8 cellular contexts compared by ENCODE assay signal in the genomic region with DNA sequence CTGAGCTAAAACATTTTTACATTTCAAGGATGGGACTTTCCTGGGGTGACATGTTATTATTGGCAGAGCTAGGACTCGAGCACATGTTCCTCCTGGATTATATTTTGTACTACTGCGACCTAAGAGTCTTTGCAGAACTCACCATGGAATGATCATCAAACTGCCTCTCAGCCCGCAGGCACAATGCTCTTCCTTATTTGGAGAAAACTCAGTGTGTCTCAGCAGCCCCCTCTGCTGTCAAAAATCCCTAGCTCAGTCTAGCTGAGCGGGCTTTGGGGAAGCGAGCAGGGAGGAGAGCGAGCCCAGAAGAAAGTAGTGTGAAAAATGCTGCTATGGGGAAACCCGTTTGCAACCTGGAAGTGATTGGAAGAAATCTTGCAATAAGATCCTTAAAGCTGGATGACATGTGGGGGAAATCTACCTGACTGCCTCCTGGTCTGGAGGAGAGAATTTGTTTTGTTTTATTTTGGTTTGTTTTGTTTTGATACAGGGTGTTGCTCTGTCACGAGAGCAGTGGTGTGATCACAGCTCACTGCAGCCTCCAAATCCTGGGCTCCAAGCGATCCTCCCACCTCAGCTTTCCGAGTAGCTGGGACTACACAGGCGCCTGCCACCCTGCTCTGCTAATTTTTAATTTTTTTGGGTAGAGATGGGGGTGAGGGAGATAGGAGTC.
DNase-seq lines count a peak whose midpoint lies in the region; ATAC-seq and TF ChIP-seq lines count a peak whose summit lies in the region.

No MANE protein-coding gene starts in this region.

- no peak overlapping the region for H3K27ac Mint-ChIP-seq in CD4-positive, CD25-positive, alpha-beta regulatory T cell

- H3K4me3 Mint-ChIP-seq in CD4-positive, CD25-positive, alpha-beta regulatory T cell = peak overlapping the region in 1 of 4 donors; percentile 26

- H3K27me3 ChIP-seq in CD4-positive, CD25-positive, alpha-beta regulatory T cell (ENCODE audit: control insufficient read depth, insufficient read depth, low read length) = peaks cover 3% of the 10 kb centered on the region
- H3K27me3 ChIP-seq in muscle layer of colon (ENCODE audit: control insufficient read depth in 1 of 2, insufficient read depth in 2 of 2, low read length in 2 of 2) = no peaks in the 10 kb centered on the region

- no peaks in the 10 kb centered on the region for H3K36me3 ChIP-seq in CD4-positive, CD25-positive, alpha-beta regulatory T cell (ENCODE audit: control insufficient read depth, insufficient read depth, low read length)
- H3K36me3 ChIP-seq in muscle layer of colon (ENCODE audit: insufficient read depth, low read length) = no peaks in the 10 kb centered on the region

- H3K27ac ChIP-seq in CD4-positive, CD25-positive, alpha-beta regulatory T cell (ENCODE audit: insufficient read depth, low read length, poor library complexity, severe bottlenecking) = no peak overlapping the region
- peak overlapping the region; percentile 85 for H3K27ac ChIP-seq in muscle layer of colon (ENCODE audit: low read depth, low read length)

- peaks cover 4 to 6% (median 5%) of the 10 kb centered on the region in 4 donors for H3K4me1 Mint-ChIP-seq in CD4-positive, CD25-positive, alpha-beta regulatory T cell

- TF ChIP-seq CTCF in epithelial cell of esophagus (IDR thresholded peaks at IDR 0.05; ENCODE audit: insufficient read depth, low read depth, low read length, missing control alignments) = peak; percentile 91

- no peaks in the 10 kb centered on the region for H3K9me3 ChIP-seq in CD4-positive, CD25-positive, alpha-beta regulatory T cell (ENCODE audit: control insufficient read depth in 2 of 2, low read length in 2 of 2)
- no peaks in the 10 kb centered on the region for H3K9me3 ChIP-seq in muscle layer of colon (ENCODE audit: low read length)

- peak; percentile 77 to 90 for ATAC-seq in CD4-positive, CD25-positive, alpha-beta regulatory T cell (ENCODE audit: low read depth in 2 of 2)
- peak; percentile 94 for ATAC-seq in GM19463 (IDR thresholded peaks at IDR 0.05; ENCODE audit: unreplicated experiment)

- peaks cover 3% of the 10 kb centered on the region for H3K36me3 Mint-ChIP-seq in CD4-positive, CD25-positive, alpha-beta regulatory T cell

- DNase-seq in CD4-positive, CD25-positive, alpha-beta regulatory T cell = peak; percentile 57 to 85 (median 67)
- DNase-seq in HT-29 (ENCODE audit: low spot score) (peak; percentile 98), NOMO-1 treated with DMSO at 0.1 percent for 48 hours (lab: John Stamatoyannopoulos, UW; ENCODE audit: unreplicated experiment) (peak; percentile 88), epithelial cell of esophagus (ENCODE audit: low read depth) (peak; percentile 93)
- DNase-seq in activated CD8-positive, alpha-beta memory T cell treated with anti-CD3 and anti-CD28 coated beads for 48 hours (ENCODE audit: low read depth in 2 of 3, low spot score in 2 of 3) = peak; percentile 35 to 55 (median 40)
- DNase-seq in stimulated activated CD8-positive, alpha-beta memory T cell treated with anti-CD3 and anti-CD28 coated beads, Interleukin-4, amount 100 ng/mL, for 24 hours (ENCODE audit: low read depth) = peak; percentile 56

- peak overlapping the region; percentile 12 for H3K9ac ChIP-seq in muscle layer of colon (ENCODE audit: low read length)

- H3K27me3 Mint-ChIP-seq in CD4-positive, CD25-positive, alpha-beta regulatory T cell = peaks cover 37% of the 10 kb centered on the region

- peaks cover 0 to 2% (median 0%) of the 10 kb centered on the region in 7 donors for H3K9me3 Mint-ChIP-seq in CD4-positive, CD25-positive, alpha-beta regulatory T cell

- peak overlapping the region; percentile 2 for H3K4me3 ChIP-seq in CD4-positive, CD25-positive, alpha-beta regulatory T cell (ENCODE audit: low read depth, low read length)
- H3K4me3 ChIP-seq in epithelial cell of esophagus (ENCODE audit: low read length) = no peak overlapping the region
- H3K4me3 ChIP-seq in muscle layer of colon (ENCODE audit: low read depth in 1 of 2, low read length in 2 of 2) = peak overlapping the region in 1 of 2 donors; percentile 22

- no peaks in the 10 kb centered on the region for H3K4me1 ChIP-seq in CD4-positive, CD25-positive, alpha-beta regulatory T cell (ENCODE audit: control insufficient read depth, insufficient read depth, low read length, poor library complexity, severe bottlenecking)
- peaks cover 7% of the 10 kb centered on the region for H3K4me1 ChIP-seq in muscle layer of colon (ENCODE audit: insufficient read depth, low read length)

Comparison
In these comparisons a context has a peak if more than half of its experiments do, and no peak if none do; other contexts are left out.
1. DNase-seq: peak in every context shown above with its lines; median percentile 98 in HT-29; 93 in epithelial cell of esophagus; 88 in NOMO-1 treated with DMSO at 0.1 percent for 48 hours; 67 in CD4-positive, CD25-positive, alpha-beta regulatory T cell; 56 in stimulated activated CD8-positive, alpha-beta memory T cell treated with anti-CD3 and anti-CD28 coated beads, Interleukin-4, amount 100 ng/mL, for 24 hours; 40 in activated CD8-positive, alpha-beta memory T cell treated with anti-CD3 and anti-CD28 coated beads for 48 hours.